8 cellular contexts compared by ENCODE assay signal in the genomic region with DNA sequence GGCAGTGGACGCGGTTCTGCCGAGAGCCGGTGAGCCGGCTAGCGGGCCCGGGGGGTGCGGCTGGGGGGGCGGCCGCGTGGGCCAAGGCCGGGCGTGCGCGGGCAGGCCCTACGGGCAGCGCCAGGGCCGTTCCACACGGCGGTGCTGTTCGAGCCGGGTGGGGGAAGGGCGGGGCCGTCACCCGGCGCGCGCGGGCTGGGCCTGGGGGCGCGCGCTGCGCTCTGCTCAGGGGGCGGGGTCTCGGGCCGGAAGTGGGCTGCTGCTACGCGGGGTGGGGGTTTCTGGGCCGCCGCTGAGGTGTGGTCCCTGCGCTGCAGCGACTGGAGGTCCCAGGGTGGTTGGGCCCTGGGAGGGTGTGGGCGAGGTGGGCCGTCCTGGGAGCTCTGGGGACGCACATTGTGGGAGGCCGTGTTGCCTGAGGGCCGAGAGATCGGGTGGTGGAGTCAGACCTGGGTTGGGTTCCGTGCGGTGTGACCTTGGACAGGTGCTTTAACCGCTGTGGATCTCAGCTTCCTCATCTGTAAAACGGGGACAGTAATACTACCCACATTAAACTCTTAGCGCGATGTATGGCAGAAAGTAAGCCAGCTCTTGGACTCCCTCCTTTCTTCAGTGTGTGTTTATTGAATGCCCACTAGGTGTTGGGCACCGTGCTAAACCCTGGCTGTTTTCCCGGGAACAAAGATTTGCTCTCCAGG. TPM values are rescaled to one million over a fixed set of nuclear protein-coding genes. Genes with fewer than 3 reads are reported as not detected.
DNase-seq lines count a peak whose midpoint lies in the region; ATAC-seq and TF ChIP-seq lines count a peak whose summit lies in the region.

No MANE protein-coding gene starts in this region.

- ATAC-seq in HG02678 (IDR thresholded peaks at IDR 0.05; ENCODE audit: unreplicated experiment) (peak; percentile 67), lung (ENCODE audit: insufficient read depth, low FRiP score) (peak; percentile 91)

- TF ChIP-seq CTCF in WI38 (IDR thresholded peaks at IDR 0.05; ENCODE audit: low read depth, low read length) (no peak), choroid plexus epithelial cell (conservative IDR thresholded peaks at IDR 0.05; ENCODE audit: low read depth, low read length) (peak; percentile 4), lung (IDR thresholded peaks at IDR 0.05; ENCODE audit: control extremely low read depth, extremely low read depth) (no peak)

- H3K27me3 ChIP-seq in lung (ENCODE audit: control insufficient read depth, insufficient read depth): no peaks in the 10 kb centered on the region

- H3K4me1 ChIP-seq in lung (ENCODE audit: control insufficient read depth in 2 of 2, insufficient read depth in 2 of 2, low read length in 2 of 2): peaks cover 11 to 15% of the 10 kb centered on the region in 2 donors

- no peaks in the 10 kb centered on the region for H3K36me3 ChIP-seq in lung (ENCODE audit: control insufficient read depth in 2 of 2, insufficient read depth in 2 of 2, low read length in 2 of 2)

- WGBS in lung, 2 donors: 0 to 1% methylated on average over 37 to 56 of the region's 56 CpGs

- H3K4me3 ChIP-seq in WI38 (ENCODE audit: low read depth, low read length): peak overlapping the region; percentile 92
- peak overlapping the region; percentile 91 for H3K4me3 ChIP-seq in choroid plexus epithelial cell (ENCODE audit: low read depth, low read length)
- H3K4me3 ChIP-seq in lung: peak overlapping the region; percentile 94

- H3K27ac ChIP-seq in lung (ENCODE audit: low read depth in 1 of 2, low read length in 1 of 2): peak overlapping the region; percentile 93 to 96

- no peaks in the 10 kb centered on the region for H3K9me3 ChIP-seq in lung (ENCODE audit: control insufficient read depth in 2 of 2, insufficient read depth in 1 of 2, low read length in 1 of 2)

- DNase-seq in SHP77 (lab: John Stamatoyannopoulos, UW) (peak; percentile 58 to 59), SHP77 treated with DMSO at 0.1 percent for 48 hours (lab: John Stamatoyannopoulos, UW) (no peak), NCI-H1105 treated with DMSO at 0.1 percent for 48 hours (lab: John Stamatoyannopoulos, UW) (peak; percentile 68), choroid plexus epithelial cell (ENCODE audit: low read depth) (peak; percentile 37), lung (ENCODE audit: low spot score) (peak; percentile 74)
- DNase-seq in stimulated activated CD4-positive, alpha-beta T cell treated with anti-CD3 and anti-CD28 coated beads, TNF-alpha, amount 100 ng/mL, for 48 hours (ENCODE audit: low read depth in 3 of 3): peak; percentile 72 to 78 (median 76)

RNA-seq across cellular contexts. Expression of gene MAPRE1, which starts 0.4 kb away (rescaled TPM):
- total RNA-seq in lung: 10 to 100 TPM; 78.5 to 90.6 TPM
- polyA plus RNA-seq in lung: 10 to 100 TPM; 26.7 to 77.3 TPM

RNA-seq across cellular contexts. Expression of gene EFCAB8, which starts 38.6 kb away (rescaled TPM):
- under 1 TPM; 0.57 to 0.83 TPM for total RNA-seq in lung
- under 1 TPM; 0.08 to 0.35 TPM for polyA plus RNA-seq in lung

RNA-seq across cellular contexts. Expression of gene DNMT3B, which starts 58.0 kb away (rescaled TPM):
- 1 to 10 TPM; 1.0 to 3.1 TPM for total RNA-seq in lung
- polyA plus RNA-seq in lung: under 1 TPM; 0.31 to 0.79 TPM
